In the genomic region with DNA sequence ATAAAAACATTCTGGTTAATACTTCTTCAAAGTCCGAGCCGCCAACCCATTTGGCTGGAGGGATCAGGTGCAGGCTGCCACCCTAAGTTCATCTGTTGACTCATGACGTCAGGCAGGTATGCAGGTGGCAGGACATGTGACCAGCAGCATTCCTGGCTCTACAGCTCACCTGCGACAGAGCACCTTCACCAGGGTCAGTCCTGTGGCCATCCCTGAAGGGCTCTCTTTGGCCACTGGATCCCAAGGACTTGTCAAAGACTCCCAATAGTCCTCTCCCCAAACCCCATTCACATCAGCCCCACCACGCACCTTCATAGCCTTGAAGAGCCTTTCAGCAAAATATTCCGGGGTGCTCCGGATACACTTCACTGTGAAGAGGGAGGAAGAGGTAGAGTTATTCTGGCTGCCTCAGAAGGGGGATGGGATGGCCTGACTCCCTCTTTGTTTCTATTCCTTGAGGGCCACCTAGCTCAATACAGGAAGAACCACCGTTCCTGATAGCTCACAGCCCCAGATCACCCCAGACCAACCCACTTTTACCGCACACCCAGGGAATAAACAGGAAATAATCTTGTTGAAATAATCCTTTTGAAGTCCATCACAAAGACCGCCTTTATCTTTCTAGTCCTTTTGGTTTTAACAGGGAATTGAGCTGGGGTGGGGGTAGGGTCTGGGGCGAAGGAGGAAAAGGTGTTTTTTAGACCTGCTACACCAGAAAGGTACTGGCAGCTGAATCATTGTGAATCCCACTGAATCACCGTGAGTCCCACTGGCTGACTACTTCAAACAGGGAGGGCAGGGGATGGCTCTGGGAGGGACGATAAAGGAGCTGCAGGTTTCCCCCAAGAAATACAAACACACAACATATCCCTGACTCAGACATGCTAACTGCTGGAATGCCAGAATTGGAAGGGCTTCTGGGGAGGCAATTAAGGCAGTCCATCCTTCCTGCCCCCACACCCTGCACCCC, we compare ENCODE assay signal across 13 cellular contexts. TPM values are rescaled to one million over a fixed set of nuclear protein-coding genes. Genes with fewer than 3 reads are reported as not detected.
A peak's percentile ranks its signal among the peaks of the same experiment; 100 is the strongest.
DNase-seq lines count a peak whose midpoint lies in the region; ATAC-seq and TF ChIP-seq lines count a peak whose summit lies in the region.
"Had no signal": no experiment of that assay in that cellular context is flagged by ENCODE, and none has a peak within 500 bp of the region (broad histone marks: within the 10 kb centered on the region; RNA-seq: fewer than 3 reads in every experiment).

No MANE protein-coding gene starts in this region.

- H3K4me2 ChIP-seq in BLaER1 treated with 17β-estradiol and CSF1 and Interleukin-3, amounts not matched to agents 10 nM and 100 nM = peak overlapping the region; percentile 28 to 95 (median 58)
- H3K4me2 ChIP-seq in mesenchymal stem cell (ENCODE audit: low read length, poor library complexity, severe bottlenecking) = no peak overlapping the region

- no peak overlapping the region for H2AFZ ChIP-seq in mesenchymal stem cell (ENCODE audit: low read depth, low read length)

- H2BK5ac ChIP-seq in mesenchymal stem cell (ENCODE audit: low read depth, low read length, poor library complexity, severe bottlenecking) = no peak overlapping the region

- peaks cover 83 to 100% (median 94%) of the 10 kb centered on the region in 11 experiments for H3K36me3 ChIP-seq in BLaER1 treated with 17β-estradiol and CSF1 and Interleukin-3, amounts not matched to agents 10 nM and 100 nM
- peaks cover 17% of the 10 kb centered on the region for H3K36me3 ChIP-seq in WERI-Rb-1
- H3K36me3 ChIP-seq in mesenchymal stem cell (ENCODE audit: control insufficient read depth in 1 of 2, insufficient read depth in 2 of 2, low read depth in 1 of 2, low read length in 2 of 2) = peaks cover 84 to 97% of the 10 kb centered on the region in 2 experiments

- H2BK120ac ChIP-seq in mesenchymal stem cell (ENCODE audit: low read depth, low read length) = no peak overlapping the region

- peak; percentile 43 to 72 for ATAC-seq in activated naive CD4-positive, alpha-beta T cell treated with anti-CD3 and anti-CD28 coated beads, Interleukin-2, amount 50 U/mL, for 72 hours
- no peak for ATAC-seq in HG02588 (IDR thresholded peaks at IDR 0.05; ENCODE audit: unreplicated experiment)

- H2AK5ac ChIP-seq in mesenchymal stem cell (ENCODE audit: low read length, severe bottlenecking) = no peak overlapping the region

- H2BK12ac ChIP-seq in mesenchymal stem cell (ENCODE audit: low read length in 2 of 2) = no peak overlapping the region

- H3K4ac ChIP-seq in mesenchymal stem cell (ENCODE audit: low read depth in 1 of 2, low read length in 2 of 2) = no peak overlapping the region

- no peak overlapping the region for H4K8ac ChIP-seq in mesenchymal stem cell (ENCODE audit: low read length)

- 94% methylated on average over 11 of the region's 13 CpGs for WGBS in mesenchymal stem cell

- peak overlapping the region in 5 of 11 experiments; percentile 3 to 70 (median 55); a peak in 8 of 22 replicates for H3K27ac ChIP-seq in BLaER1 treated with 17β-estradiol and CSF1 and Interleukin-3, amounts not matched to agents 10 nM and 100 nM
- H3K27ac ChIP-seq in WERI-Rb-1 = no peak overlapping the region
- no peak overlapping the region for H3K27ac ChIP-seq in mesenchymal stem cell (ENCODE audit: low read length, poor library complexity, severe bottlenecking)
- H3K27ac ChIP-seq: sigmoid colon had no signal

- no peak overlapping the region for H3K23ac ChIP-seq in mesenchymal stem cell (ENCODE audit: low read length in 2 of 2)

- H3K27ac Mint-ChIP-seq in activated naive CD4-positive, alpha-beta T cell treated with anti-CD3 and anti-CD28 coated beads, Interleukin-2, amount 50 U/mL, for 72 hours = peak overlapping the region; percentile 78 to 94

- TF ChIP-seq CTCF in WERI-Rb-1 (IDR thresholded peaks at IDR 0.05; ENCODE audit: low read depth, low read length) = no peak

- no peak overlapping the region for H3K9ac ChIP-seq in BLaER1 treated with 17β-estradiol and CSF1 and Interleukin-3, amounts not matched to agents 10 nM and 100 nM
- H3K9ac ChIP-seq in mesenchymal stem cell (ENCODE audit: low read length) = no peak overlapping the region

- H3K27me3 ChIP-seq in BLaER1 treated with 17β-estradiol and CSF1 and Interleukin-3, amounts not matched to agents 10 nM and 100 nM = no peaks in the 10 kb centered on the region
- H3K27me3 ChIP-seq in WERI-Rb-1 (ENCODE audit: insufficient read depth, low read depth, severe bottlenecking) (no peaks in the 10 kb centered on the region), mesenchymal stem cell (ENCODE audit: control insufficient read depth in 1 of 2, insufficient read depth in 1 of 2, low read length in 2 of 2) (no peaks in the 10 kb centered on the region)
- H3K27me3 ChIP-seq: sigmoid colon had no signal

- no peak overlapping the region for H3K14ac ChIP-seq in mesenchymal stem cell (ENCODE audit: low read length in 2 of 2)

- H3K79me1 ChIP-seq in mesenchymal stem cell (replicated peaks; ENCODE audit: low read length, poor library complexity, severe bottlenecking) = peaks cover 21% of the 10 kb centered on the region

- peaks cover 0 to 88% (median 0%) of the 10 kb centered on the region in 11 experiments; a peak in 5 of 22 replicates for H4K20me1 ChIP-seq in BLaER1 treated with 17β-estradiol and CSF1 and Interleukin-3, amounts not matched to agents 10 nM and 100 nM

- no peak overlapping the region for H3K18ac ChIP-seq in mesenchymal stem cell (ENCODE audit: low read depth in 1 of 2, low read length in 2 of 2)

- H2BK15ac ChIP-seq in mesenchymal stem cell (ENCODE audit: low read depth, poor library complexity, severe bottlenecking) = no peak overlapping the region

- no peak overlapping the region for H3K4me3 ChIP-seq in BLaER1 treated with 17β-estradiol and CSF1 and Interleukin-3, amounts not matched to agents 10 nM and 100 nM
- H3K4me3 ChIP-seq in WERI-Rb-1 (ENCODE audit: low read depth, low read length) = no peak overlapping the region
- no peak overlapping the region for H3K4me3 ChIP-seq in mesenchymal stem cell (ENCODE audit: insufficient read depth in 1 of 2, low read depth in 1 of 2, low read length in 2 of 2)
- H3K4me3 ChIP-seq: sigmoid colon had no signal

- peaks cover 27 to 74% of the 10 kb centered on the region in 2 donors for H3K36me3 Mint-ChIP-seq in activated naive CD4-positive, alpha-beta T cell treated with anti-CD3 and anti-CD28 coated beads, Interleukin-2, amount 50 U/mL, for 72 hours

- H4K91ac ChIP-seq in mesenchymal stem cell (ENCODE audit: low read length) = no peak overlapping the region

- H3K9me3 Mint-ChIP-seq in activated naive CD4-positive, alpha-beta T cell treated with anti-CD3 and anti-CD28 coated beads, Interleukin-2, amount 50 U/mL, for 72 hours = no peaks in the 10 kb centered on the region

- DNase-seq in DMS53 (lab: John Stamatoyannopoulos, UW) = peak; percentile 94
- no peak for DNase-seq in activated naive CD4-positive, alpha-beta T cell treated with anti-CD3 and anti-CD28 coated beads, Interleukin-2, amount 50 U/mL, for 72 hours (ENCODE audit: low spot score in 2 of 2)
- peak; percentile 81 for DNase-seq in mucosa of gallbladder (ENCODE audit: low spot score)
- no peak for DNase-seq in ecto neural progenitor cell (ENCODE audit: low spot score)
- DNase-seq in WERI-Rb-1 = no peak
- no peak for DNase-seq in mesenchymal stem cell
- DNase-seq: activated CD4-positive, CD25-positive, alpha-beta regulatory T cell treated with anti-CD3 and anti-CD28 coated beads, Interleukin-2, amount 50 U/mL, for 72 hours; COR-L47; H7; Kasumi-1; sigmoid colon had no signal

- peaks cover 17 to 100% (median 49%) of the 10 kb centered on the region in 10 experiments for H3K4me1 ChIP-seq in BLaER1 treated with 17β-estradiol and CSF1 and Interleukin-3, amounts not matched to agents 10 nM and 100 nM
- peaks cover 5% of the 10 kb centered on the region for H3K4me1 ChIP-seq in mesenchymal stem cell (ENCODE audit: control insufficient read depth, insufficient read depth, low read depth, low read length)

- H3K9me3 ChIP-seq in BLaER1 treated with 17β-estradiol and CSF1 and Interleukin-3, amounts not matched to agents 10 nM and 100 nM (replicated peaks in 1 of 11) = no peaks in the 10 kb centered on the region
- H3K9me3 ChIP-seq in WERI-Rb-1 (ENCODE audit: severe bottlenecking) = no peaks in the 10 kb centered on the region
- no peaks in the 10 kb centered on the region for H3K9me3 ChIP-seq in mesenchymal stem cell (ENCODE audit: control insufficient read depth, low read length)
- H3K9me3 ChIP-seq: sigmoid colon had no signal

RNA-seq across cellular contexts. Expression of gene ANXA6, which starts 26.4 kb away (rescaled TPM):
- 100 to 1,000 TPM; 282 to 356 TPM for total RNA-seq in activated naive CD4-positive, alpha-beta T cell treated with anti-CD3 and anti-CD28 coated beads, Interleukin-2, amount 50 U/mL, for 72 hours
- 153 TPM for total RNA-seq in mucosa of gallbladder
- 338 TPM for polyA plus RNA-seq in mesenchymal stem cell (2013, experiment 1 of 2)
- polyA plus RNA-seq in mesenchymal stem cell (2013, experiment 2 of 2) = 340 TPM

RNA-seq across cellular contexts. Expression of gene TNIP1, which starts 50.4 kb away (rescaled TPM):
- 100 to 1,000 TPM; 221 to 276 TPM for total RNA-seq in activated naive CD4-positive, alpha-beta T cell treated with anti-CD3 and anti-CD28 coated beads, Interleukin-2, amount 50 U/mL, for 72 hours
- 124 TPM for total RNA-seq in mucosa of gallbladder
- polyA plus RNA-seq in mesenchymal stem cell (2013, experiment 1 of 2) = 50.6 TPM
- 50.3 TPM for polyA plus RNA-seq in mesenchymal stem cell (2013, experiment 2 of 2)

Comparison
In these comparisons a context has a peak if more than half of its experiments do, and no peak if none do; other contexts are left out.
1. DNase-seq: peak in DMS53 (single experiment) and mucosa of gallbladder (single experiment); none in activated naive CD4-positive, alpha-beta T cell treated with anti-CD3 and anti-CD28 coated beads, Interleukin-2, amount 50 U/mL, for 72 hours (0 of 2), ecto neural progenitor cell (single experiment), WERI-Rb-1 (single experiment) and mesenchymal stem cell (single experiment).